ENCODE assay signal across 1 cellular context in the genomic region with DNA sequence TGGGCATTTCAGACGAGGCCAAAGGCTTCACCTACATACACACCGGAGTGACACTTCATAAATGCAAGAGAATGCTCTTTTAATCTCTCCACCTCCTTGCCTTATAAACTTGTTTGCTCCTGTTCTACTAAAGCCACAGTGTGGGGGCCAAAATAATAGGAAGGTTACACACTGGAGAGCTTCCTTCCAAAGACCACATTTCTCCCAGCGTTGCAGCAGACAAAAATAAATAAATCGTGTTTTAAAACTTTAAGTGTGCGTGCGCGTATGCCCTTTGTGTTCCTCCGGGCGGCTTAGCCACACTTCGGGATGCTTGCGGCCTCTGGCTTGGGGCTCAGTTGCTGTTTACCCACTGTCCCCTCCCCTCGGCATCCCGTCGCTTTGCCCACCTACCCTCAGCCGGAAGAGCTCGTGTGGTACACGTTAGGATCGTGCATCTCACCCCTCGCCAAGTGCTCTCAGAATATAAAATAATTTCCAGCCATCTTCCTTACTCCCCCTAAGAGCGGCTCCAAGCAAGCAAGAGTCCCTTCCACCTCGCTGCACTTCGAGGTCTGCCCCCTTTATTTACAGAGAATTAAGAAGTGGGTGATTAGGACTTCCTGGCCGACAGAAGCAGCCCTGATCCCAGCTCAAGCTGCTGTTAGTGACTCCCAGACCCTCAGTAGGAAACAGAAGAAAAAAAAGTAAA.
TF ChIP-seq lines count a peak whose summit lies in the region.

No MANE protein-coding gene starts in this region.

TF ChIP-seq in HEK293, 187 proteins besides CTCF, POLR2A, EP300 and RAD21 (continued from another document):
- TF ChIP-seq, protein P1, sequence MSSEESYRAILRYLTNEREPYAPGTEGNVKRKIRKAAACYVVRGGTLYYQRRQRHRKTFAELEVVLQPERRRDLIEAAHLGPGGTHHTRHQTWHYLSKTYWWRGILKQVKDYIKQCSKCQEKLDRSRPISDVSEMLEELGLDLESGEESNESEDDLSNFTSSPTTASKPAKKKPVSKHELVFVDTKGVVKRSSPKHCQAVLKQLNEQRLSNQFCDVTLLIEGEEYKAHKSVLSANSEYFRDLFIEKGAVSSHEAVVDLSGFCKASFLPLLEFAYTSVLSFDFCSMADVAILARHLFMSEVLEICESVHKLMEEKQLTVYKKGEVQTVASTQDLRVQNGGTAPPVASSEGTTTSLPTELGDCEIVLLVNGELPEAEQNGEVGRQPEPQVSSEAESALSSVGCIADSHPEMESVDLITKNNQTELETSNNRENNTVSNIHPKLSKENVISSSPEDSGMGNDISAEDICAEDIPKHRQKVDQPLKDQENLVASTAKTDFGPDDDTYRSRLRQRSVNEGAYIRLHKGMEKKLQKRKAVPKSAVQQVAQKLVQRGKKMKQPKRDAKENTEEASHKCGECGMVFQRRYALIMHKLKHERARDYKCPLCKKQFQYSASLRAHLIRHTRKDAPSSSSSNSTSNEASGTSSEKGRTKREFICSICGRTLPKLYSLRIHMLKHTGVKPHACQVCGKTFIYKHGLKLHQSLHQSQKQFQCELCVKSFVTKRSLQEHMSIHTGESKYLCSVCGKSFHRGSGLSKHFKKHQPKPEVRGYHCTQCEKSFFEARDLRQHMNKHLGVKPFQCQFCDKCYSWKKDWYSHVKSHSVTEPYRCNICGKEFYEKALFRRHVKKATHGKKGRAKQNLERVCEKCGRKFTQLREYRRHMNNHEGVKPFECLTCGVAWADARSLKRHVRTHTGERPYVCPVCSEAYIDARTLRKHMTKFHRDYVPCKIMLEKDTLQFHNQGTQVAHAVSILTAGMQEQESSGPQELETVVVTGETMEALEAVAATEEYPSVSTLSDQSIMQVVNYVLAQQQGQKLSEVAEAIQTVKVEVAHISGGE (tag by site-specific recombination; conservative IDR thresholded peaks at IDR 0.05; ENCODE audit: low read depth) = peak; percentile 31; the same call in 1 of the 2 replicates
- TF ChIP-seq ZNF223 (tag by site-specific recombination; IDR thresholded peaks at IDR 0.05) = no peak
- TF ChIP-seq ZNF600 (tag by site-specific recombination; IDR thresholded peaks at IDR 0.05) = 0 out of 2 replicates have a peak, but pooled peaks have one; percentile 15
- TF ChIP-seq SP2 (tag by site-specific recombination; IDR thresholded peaks at IDR 0.05) = 0 out of 2 replicates have a peak, but pooled peaks have one; percentile 8
- TF ChIP-seq PATZ1 (tag by site-specific recombination; IDR thresholded peaks at IDR 0.05) = 0 out of 2 replicates have a peak, but pooled peaks have one; percentile 21
- TF ChIP-seq FEZF1 (tag by site-specific recombination; IDR thresholded peaks at IDR 0.05) = peak; percentile 53
- TF ChIP-seq ZIC2 (tag by site-specific recombination; IDR thresholded peaks at IDR 0.05) = 0 out of 2 replicates have a peak, but pooled peaks have one; percentile 13
